Comparison of ENCODE assay signal across 22 cellular contexts in genomic region chr9:14719231-14719923, GRCh38. TPM values are rescaled to one million over a fixed set of nuclear protein-coding genes. Genes with fewer than 3 reads are reported as not detected.
DNase-seq lines count a peak whose midpoint lies in the region; ATAC-seq and TF ChIP-seq lines count a peak whose summit lies in the region.
"Had no signal": no experiment of that assay in that cellular context is flagged by ENCODE, and none has a peak within 500 bp of the region (broad histone marks: within the 10 kb centered on the region; RNA-seq: fewer than 3 reads in every experiment).

No MANE protein-coding gene starts in this region.

- no peak overlapping the region for H3K4me3 Mint-ChIP-seq in activated T-cell treated with anti-CD3 and anti-CD28 coated beads, Interleukin-2, amount 50 U/mL, for 72 hours
- no peak overlapping the region for H3K4me3 Mint-ChIP-seq in activated T-cell treated with anti-CD3 and anti-CD28 coated beads, Interleukin-2, amount 50 U/mL, for 24 hours
- H3K4me3 Mint-ChIP-seq in endodermal cell = peak overlapping the region; percentile 91
- H3K4me3 Mint-ChIP-seq: CD14-positive monocyte; CD4-positive, alpha-beta T cell; CD8-positive, alpha-beta memory T cell; GM23338 had no signal

- no peaks in the 10 kb centered on the region for H3K4me1 Mint-ChIP-seq in activated T-cell treated with anti-CD3 and anti-CD28 coated beads, Interleukin-2, amount 50 U/mL, for 72 hours (ENCODE audit: low read depth)
- no peaks in the 10 kb centered on the region for H3K4me1 Mint-ChIP-seq in activated T-cell treated with anti-CD3 and anti-CD28 coated beads, Interleukin-2, amount 50 U/mL, for 24 hours (ENCODE audit: low read depth)
- peaks cover 46% of the 10 kb centered on the region for H3K4me1 Mint-ChIP-seq in endodermal cell
- H3K4me1 Mint-ChIP-seq: CD14-positive monocyte; CD8-positive, alpha-beta memory T cell had no signal

- H3K4me3 ChIP-seq in HUES64 (ENCODE audit: low read length) = peak overlapping the region; percentile 49
- H3K4me3 ChIP-seq in endodermal cell (ENCODE audit: low read length) = peak overlapping the region; percentile 97
- H3K4me3 ChIP-seq: BLaER1 treated with 17β-estradiol and CSF1 and Interleukin-3, amounts not matched to agents 10 nM and 100 nM; GM23338; HAP-1 had no signal

- H3K27ac ChIP-seq in HUES64 (ENCODE audit: low read depth, low read length) = no peak overlapping the region
- H3K27ac ChIP-seq in endodermal cell (ENCODE audit: low read depth, low read length) = no peak overlapping the region
- H3K27ac ChIP-seq: 22Rv1; BLaER1 treated with 17β-estradiol and CSF1 and Interleukin-3, amounts not matched to agents 10 nM and 100 nM had no signal

- WGBS in HUES64 = 87% methylated on average over 8 of the region's 8 CpGs
- WGBS in endodermal cell (ENCODE audit: insufficient coverage in 1 of 2, insufficient read length in 1 of 2), 2 experiments = 60 to 73% methylated on average over 6 to 8 of the region's 8 CpGs

- no peak for DNase-seq in activated T-cell treated with anti-CD3 and anti-CD28 coated beads, Interleukin-2, amount 50 U/mL, for 72 hours
- no peak for DNase-seq in activated T-cell treated with anti-CD3 and anti-CD28 coated beads, Interleukin-2, amount 50 U/mL, for 24 hours
- DNase-seq in endodermal cell = no peak
- DNase-seq in sciatic nerve (ENCODE audit: low spot score) = no peak
- DNase-seq in GM03348 (ENCODE audit: low spot score) = no peak
- no peak for DNase-seq in effector CD4-positive, alpha-beta T cell
- DNase-seq: ACHN; AML-193; BE2C; CD4-positive, alpha-beta T cell; CD8-positive, alpha-beta memory T cell; DMS 273 treated with DMSO at 0.1 percent for 48 hours; DMS79; EL; GDM1 had no signal

- H3K4me1 ChIP-seq in HUES64 (ENCODE audit: insufficient read depth, low read length) = peaks cover 25% of the 10 kb centered on the region
- H3K4me1 ChIP-seq in endodermal cell (ENCODE audit: control insufficient read depth, insufficient read depth, low read length) = no peaks in the 10 kb centered on the region
- H3K4me1 ChIP-seq: BE2C; BLaER1 treated with 17β-estradiol and CSF1 and Interleukin-3, amounts not matched to agents 10 nM and 100 nM; HAP-1 had no signal

- no peak for TF ChIP-seq CTCF in endodermal cell (conservative IDR thresholded peaks at IDR 0.05)

- no peaks in the 10 kb centered on the region for H3K9me3 Mint-ChIP-seq in activated T-cell treated with anti-CD3 and anti-CD28 coated beads, Interleukin-2, amount 50 U/mL, for 72 hours
- no peaks in the 10 kb centered on the region for H3K9me3 Mint-ChIP-seq in activated T-cell treated with anti-CD3 and anti-CD28 coated beads, Interleukin-2, amount 50 U/mL, for 24 hours
- H3K9me3 Mint-ChIP-seq in endodermal cell = no peaks in the 10 kb centered on the region
- H3K9me3 Mint-ChIP-seq: CD4-positive, alpha-beta T cell; CD8-positive, alpha-beta memory T cell; GM23338 had no signal

- no peaks in the 10 kb centered on the region for H3K36me3 Mint-ChIP-seq in activated T-cell treated with anti-CD3 and anti-CD28 coated beads, Interleukin-2, amount 50 U/mL, for 72 hours (ENCODE audit: insufficient read depth in 2 of 2)
- H3K36me3 Mint-ChIP-seq in activated T-cell treated with anti-CD3 and anti-CD28 coated beads, Interleukin-2, amount 50 U/mL, for 24 hours (ENCODE audit: low read depth) = no peaks in the 10 kb centered on the region
- H3K36me3 Mint-ChIP-seq in endodermal cell (ENCODE audit: low read depth) = peaks cover 54% of the 10 kb centered on the region
- H3K36me3 Mint-ChIP-seq: CD14-positive monocyte; CD8-positive, alpha-beta memory T cell had no signal

- no peak overlapping the region for H3K9ac ChIP-seq in HUES64 (ENCODE audit: low read depth, low read length)
- H3K9ac ChIP-seq in endodermal cell (ENCODE audit: extremely low read depth, low read length, poor library complexity, severe bottlenecking) = peak overlapping the region; percentile 100
- H3K9ac ChIP-seq: BLaER1 treated with 17β-estradiol and CSF1 and Interleukin-3, amounts not matched to agents 10 nM and 100 nM had no signal

- H3K9me3 ChIP-seq in HUES64 (ENCODE audit: insufficient read depth, low read depth, low read length) (no peaks in the 10 kb centered on the region), endodermal cell (ENCODE audit: control insufficient read depth, low read length) (no peaks in the 10 kb centered on the region)
- H3K9me3 ChIP-seq: BE2C; BLaER1 treated with 17β-estradiol and CSF1 and Interleukin-3, amounts not matched to agents 10 nM and 100 nM; HAP-1 had no signal

- peaks cover 25% of the 10 kb centered on the region for H3K27me3 Mint-ChIP-seq in activated T-cell treated with anti-CD3 and anti-CD28 coated beads, Interleukin-2, amount 50 U/mL, for 72 hours (ENCODE audit: low read depth)
- H3K27me3 Mint-ChIP-seq in activated T-cell treated with anti-CD3 and anti-CD28 coated beads, Interleukin-2, amount 50 U/mL, for 24 hours = peaks cover 23% of the 10 kb centered on the region
- peaks cover 22% of the 10 kb centered on the region for H3K27me3 Mint-ChIP-seq in endodermal cell (ENCODE audit: insufficient read depth)

- no peak for ATAC-seq in activated T-cell treated with anti-CD3 and anti-CD28 coated beads, Interleukin-2, amount 50 U/mL, for 72 hours (replicated peaks in 1 of 2)
- no peak for ATAC-seq in sciatic nerve
- ATAC-seq: GM23338 had no signal

- peak overlapping the region; percentile 5 for H3K27ac Mint-ChIP-seq in activated T-cell treated with anti-CD3 and anti-CD28 coated beads, Interleukin-2, amount 50 U/mL, for 72 hours
- H3K27ac Mint-ChIP-seq in activated T-cell treated with anti-CD3 and anti-CD28 coated beads, Interleukin-2, amount 50 U/mL, for 24 hours = no peak overlapping the region
- H3K27ac Mint-ChIP-seq in endodermal cell = no peak overlapping the region
- H3K27ac Mint-ChIP-seq: CD14-positive monocyte; CD4-positive, alpha-beta T cell; CD8-positive, alpha-beta memory T cell; GM23338 had no signal

- intact Hi-C loops in sciatic nerve (cut with DNase I) = no loop called here

- H3K27me3 ChIP-seq in HUES64 (ENCODE audit: insufficient read depth, low read length) (peaks cover 64% of the 10 kb centered on the region), endodermal cell (ENCODE audit: control insufficient read depth, insufficient read depth, low read length, poor library complexity, severe bottlenecking) (no peaks in the 10 kb centered on the region)
- H3K27me3 ChIP-seq: BE2C; BLaER1 treated with 17β-estradiol and CSF1 and Interleukin-3, amounts not matched to agents 10 nM and 100 nM had no signal

- peaks cover 42% of the 10 kb centered on the region; the same call in 1 of the 2 replicates for H3K36me3 ChIP-seq in HUES64 (ENCODE audit: insufficient read depth, low read length)
- peaks cover 57% of the 10 kb centered on the region for H3K36me3 ChIP-seq in endodermal cell (ENCODE audit: control insufficient read depth, insufficient read depth, low read length)
- H3K36me3 ChIP-seq: BE2C; BLaER1 treated with 17β-estradiol and CSF1 and Interleukin-3, amounts not matched to agents 10 nM and 100 nM; HAP-1 had no signal

RNA-seq across cellular contexts. Expression of gene CER1, which starts 3.2 kb away (rescaled TPM):
- not detected for total RNA-seq in activated T-cell treated with anti-CD3 and anti-CD28 coated beads, Interleukin-2, amount 50 U/mL, for 72 hours
- 74.6 TPM for polyA plus RNA-seq in HUES64 (2013, experiment 1 of 2)
- polyA plus RNA-seq in HUES64 (2013, experiment 2 of 2) = 60.9 TPM
- 1,000 to 10,000 TPM in 1 of 2 donors, 100 to 1,000 TPM in 1; 694 to 2,562 TPM for total RNA-seq in endodermal cell
- polyA plus RNA-seq in endodermal cell (2013, experiment 1 of 2) = 848 TPM
- polyA plus RNA-seq in endodermal cell (2013, experiment 2 of 2) = 1,218 TPM
- total RNA-seq in sciatic nerve = not detected
- total RNA-seq: CD4-positive, alpha-beta T cell; CD8-positive, alpha-beta memory T cell; H4 had no signal
- polyA plus RNA-seq: CD14-positive monocyte; CD8-positive, alpha-beta memory T cell had no signal

RNA-seq across cellular contexts. Expression of gene ZDHHC21, which starts 26.1 kb away (rescaled TPM):
- 1 to 10 TPM; 7.4 to 7.8 TPM for total RNA-seq in activated T-cell treated with anti-CD3 and anti-CD28 coated beads, Interleukin-2, amount 50 U/mL, for 72 hours
- polyA plus RNA-seq in HUES64 (2013, experiment 1 of 2) = 4.3 TPM
- polyA plus RNA-seq in HUES64 (2013, experiment 2 of 2) = 4.2 TPM
- 10 to 100 TPM; 17.1 to 18.6 TPM for total RNA-seq in endodermal cell
- 10.9 TPM for polyA plus RNA-seq in endodermal cell (2013, experiment 1 of 2)
- 10.8 TPM for polyA plus RNA-seq in endodermal cell (2013, experiment 2 of 2)
- total RNA-seq in sciatic nerve = 16.9 TPM

Comparison
In these comparisons a context has a peak if more than half of its experiments do, and no peak if none do; other contexts are left out.
1. RNA of gene CER1, which starts 3.2 kb away (total RNA-seq): 694 to 2,562 TPM in endodermal cell; not detected in activated T-cell treated with anti-CD3 and anti-CD28 coated beads, Interleukin-2, amount 50 U/mL, for 72 hours and not detected in sciatic nerve (single experiment); every median in the first group is over 100 times any median in the second.